ENCODE assay signal across 22 cellular contexts in genomic region chrX:49846004-49846403, GRCh38. TPM values are rescaled to one million over a fixed set of nuclear protein-coding genes. Genes with fewer than 3 reads are reported as not detected.
DNase-seq lines count a peak whose midpoint lies in the region; ATAC-seq, FAIRE-seq and TF ChIP-seq lines count a peak whose summit lies in the region.
"Had no signal": no experiment of that assay in that cellular context is flagged by ENCODE, and none has a peak within 500 bp of the region (broad histone marks: within the 10 kb centered on the region; RNA-seq: fewer than 3 reads in every experiment).

No MANE protein-coding gene starts in this region.

- H3K4me2 ChIP-seq in endothelial cell of umbilical vein (ENCODE audit: insufficient read depth, low read length) = no peak overlapping the region
- H3K4me2 ChIP-seq: A549 had no signal

- DNase-seq in endothelial cell of umbilical vein (ENCODE audit: low read depth, low spot score) = no peak
- no peak for DNase-seq in NCI-H345 (lab: John Stamatoyannopoulos, UW)
- DNase-seq in stimulated activated CD4-positive, alpha-beta T cell treated with anti-CD3 and anti-CD28 coated beads, Interleukin-4, amount 100 ng/mL, for 1 hour = no peak
- no peak for DNase-seq in islet precursor cell
- DNase-seq: DMS53, MM.1S, NCI-H1105, NCI-H187, NCI-H446, NCI-H748 treated with DMSO at 0.1 percent for 48 hours, T-helper 1 cell had no signal

- H3K36me3 ChIP-seq in endothelial cell of umbilical vein (ENCODE audit: control insufficient read depth in 2 of 2, extremely low read depth in 1 of 2, insufficient read depth in 2 of 2, low read length in 2 of 2) (no peaks in the 10 kb centered on the region), gastroesophageal sphincter (no peaks in the 10 kb centered on the region)

- no peaks in the 10 kb centered on the region for H3K27me3 ChIP-seq in endothelial cell of umbilical vein (ENCODE audit: control insufficient read depth in 2 of 2, insufficient read depth in 2 of 2, low read length in 2 of 2)
- H3K27me3 ChIP-seq in gastroesophageal sphincter = no peaks in the 10 kb centered on the region

- dilution Hi-C loops in endothelial cell of umbilical vein (cut with MboI; ENCODE audit: extremely low pct_ligation_motif_present, low sequenced_read_pairs) = no loop called here

- TF ChIP-seq CTCF in endothelial cell of umbilical vein (IDR thresholded peaks at IDR 0.05; ENCODE audit: extremely low read depth in 1 of 2, insufficient read depth in 1 of 2, low read depth in 1 of 2, low read length in 2 of 2) (no peak), gastroesophageal sphincter (IDR thresholded peaks at IDR 0.05) (no peak)

- H3K27ac ChIP-seq in endothelial cell of umbilical vein (ENCODE audit: insufficient read depth, low read depth, low read length) = no peak overlapping the region
- no peak overlapping the region for H3K27ac ChIP-seq in gastroesophageal sphincter
- H3K27ac ChIP-seq: A549, SK-N-MC had no signal

- POLR2A ChIA-PET in endothelial cell of umbilical vein (lab: Charles Lee) = no interaction called here

- H3K9me3 ChIP-seq in endothelial cell of umbilical vein (replicated peaks; ENCODE audit: control insufficient read depth, insufficient read depth, low read length) (no peaks in the 10 kb centered on the region), gastroesophageal sphincter (no peaks in the 10 kb centered on the region)
- H3K9me3 ChIP-seq: A549 had no signal

- FAIRE-seq in endothelial cell of umbilical vein (lab: Jason Lieb, UNC) = peak; percentile 8
- FAIRE-seq: A549, GM12891, H54, HepG2 had no signal

- TF ChIP-seq POLR2A in endothelial cell of umbilical vein (IDR thresholded peaks at IDR 0.05; ENCODE audit: low read depth, low read length) (no peak), gastroesophageal sphincter (IDR thresholded peaks at IDR 0.05) (no peak)

- TF ChIP-seq EP300 in gastroesophageal sphincter (IDR thresholded peaks at IDR 0.05) = no peak

- H4K20me1 ChIP-seq in endothelial cell of umbilical vein (replicated peaks; ENCODE audit: control insufficient read depth, extremely low read depth, insufficient read depth, low read length) = no peaks in the 10 kb centered on the region

- H3K4me3 ChIP-seq in endothelial cell of umbilical vein (replicated peaks in 1 of 3; ENCODE audit: insufficient read depth in 1 of 3, low read depth in 1 of 3, low read length in 3 of 3) (no peak overlapping the region), gastroesophageal sphincter (no peak overlapping the region)
- H3K4me3 ChIP-seq: A549, SK-N-MC had no signal

- H3K9me1 ChIP-seq in endothelial cell of umbilical vein (replicated peaks; ENCODE audit: control insufficient read depth, extremely low read depth, insufficient read depth, low read length) = no peaks in the 10 kb centered on the region

- H3K4me1 ChIP-seq in endothelial cell of umbilical vein (ENCODE audit: control insufficient read depth, extremely low read depth, insufficient read depth, low read length) (no peaks in the 10 kb centered on the region), gastroesophageal sphincter (no peaks in the 10 kb centered on the region)
- H3K4me1 ChIP-seq: A549 had no signal

- CTCF ChIA-PET in endothelial cell of umbilical vein (lab: Charles Lee) = no interaction called here

- no peaks in the 10 kb centered on the region for H3K79me2 ChIP-seq in endothelial cell of umbilical vein (ENCODE audit: control insufficient read depth, insufficient read depth, low read length)

- ATAC-seq in GM18498 (IDR thresholded peaks at IDR 0.05; ENCODE audit: unreplicated experiment) (peak; percentile 44), GM19351 (IDR thresholded peaks at IDR 0.05; ENCODE audit: unreplicated experiment) (peak; percentile 59), HG03378 (IDR thresholded peaks at IDR 0.05; ENCODE audit: unreplicated experiment) (peak; percentile 77), gastroesophageal sphincter (no peak)
- ATAC-seq: A549, HepG2, Panc1, Right ventricle myocardium inferior had no signal

- WGBS in gastroesophageal sphincter (ENCODE audit: low coverage in 1 of 2), 2 donors = 33 to 43% methylated on average over 2 of the region's 2 CpGs

- no TSS peak for BruUV-seq in endothelial cell of umbilical vein (replicated peaks; lab: Mats Ljungman, UMichigan)

- no peak overlapping the region for H3K9ac ChIP-seq in endothelial cell of umbilical vein (replicated peaks; ENCODE audit: extremely low read depth, insufficient read depth, low read length)

- intact Hi-C loops in endothelial cell of umbilical vein (cut with micrococcal nuclease) = no loop called here

- H2AFZ ChIP-seq in endothelial cell of umbilical vein (ENCODE audit: low read depth, low read length) = no peak overlapping the region

TF ChIP-seq in endothelial cell of umbilical vein, 7 proteins besides CTCF, POLR2A, EP300 and RAD21:
- TF ChIP-seq MYC (IDR thresholded peaks at IDR 0.05; ENCODE audit: low read depth, low read length) (no peak), GATA2 (IDR thresholded peaks at IDR 0.05; ENCODE audit: insufficient read depth, insufficient read length, low read depth, low read length) (no peak), MAX (IDR thresholded peaks at IDR 0.05; ENCODE audit: insufficient read depth, insufficient read length) (no peak), POLR2AphosphoS5 (IDR thresholded peaks at IDR 0.05; ENCODE audit: insufficient read depth, low read depth, low read length) (no peak), FOS (IDR thresholded peaks at IDR 0.05; ENCODE audit: borderline replicate concordance, insufficient read depth, low read length) (no peak), EZH2 (IDR thresholded peaks at IDR 0.05; ENCODE audit: borderline replicate concordance, low read depth, low read length, severe bottlenecking) (no peak), JUN (IDR thresholded peaks at IDR 0.05; ENCODE audit: borderline replicate concordance, insufficient read depth, insufficient read length, low read depth) (no peak)

RNA-seq across cellular contexts. Expression of gene PAGE4, which starts 16.9 kb away (rescaled TPM):
- total RNA-seq in endothelial cell of umbilical vein = not detected in 2 replicates
- polyA plus RNA-seq in endothelial cell of umbilical vein = not detected in 2 replicates
- polyA plus RNA-seq in endothelial cell of umbilical vein (2011; cell fraction: cytosol; rRNA removed) = not detected in 2 replicates
- not detected in 2 replicates for polyA plus RNA-seq in endothelial cell of umbilical vein (2011; cell fraction: nucleus; rRNA removed)
- polyA plus RNA-seq in endothelial cell of umbilical vein (2012) = not detected in 2 replicates
- not detected in 2 replicates for polyA minus RNA-seq in endothelial cell of umbilical vein
- polyA minus RNA-seq in endothelial cell of umbilical vein (2011; cell fraction: cytosol; rRNA and poly(A)+ RNA removed) = not detected
- not detected in 2 replicates for polyA minus RNA-seq in endothelial cell of umbilical vein (2011; cell fraction: nucleus; rRNA and poly(A)+ RNA removed)
- total RNA-seq in gastroesophageal sphincter = 1 to 10 TPM in 3 of 4 donors, not detected in 1; 2.8 to 4.6 (median 4.5) TPM
- total RNA-seq: Right ventricle myocardium inferior had no signal
- polyA plus RNA-seq: A549, HepG2 had no signal

RNA-seq across cellular contexts. Expression of gene USP27X, which starts 33.3 kb away (rescaled TPM):
- 2.3 and 3.0 TPM in 2 replicates for total RNA-seq in endothelial cell of umbilical vein
- 2.2 and 2.4 TPM in 2 replicates for polyA plus RNA-seq in endothelial cell of umbilical vein
- polyA plus RNA-seq in endothelial cell of umbilical vein (2011; cell fraction: cytosol; rRNA removed) = 2.6 and 2.8 TPM in 2 replicates
- polyA plus RNA-seq in endothelial cell of umbilical vein (2011; cell fraction: nucleus; rRNA removed) = 0.98 and 1.3 TPM in 2 replicates
- polyA plus RNA-seq in endothelial cell of umbilical vein (2012) = 2.9 and 3.3 TPM in 2 replicates
- 5.5 and 7.4 TPM in 2 replicates for polyA minus RNA-seq in endothelial cell of umbilical vein
- 0.31 TPM for polyA minus RNA-seq in endothelial cell of umbilical vein (2011; cell fraction: cytosol; rRNA and poly(A)+ RNA removed)
- 1.7 and 2.7 TPM in 2 replicates for polyA minus RNA-seq in endothelial cell of umbilical vein (2011; cell fraction: nucleus; rRNA and poly(A)+ RNA removed)
- 1 to 10 TPM; 3.1 to 5.0 (median 4.6) TPM for total RNA-seq in gastroesophageal sphincter
